ENCODE assay signal across 8 cellular contexts in the genomic region with DNA sequence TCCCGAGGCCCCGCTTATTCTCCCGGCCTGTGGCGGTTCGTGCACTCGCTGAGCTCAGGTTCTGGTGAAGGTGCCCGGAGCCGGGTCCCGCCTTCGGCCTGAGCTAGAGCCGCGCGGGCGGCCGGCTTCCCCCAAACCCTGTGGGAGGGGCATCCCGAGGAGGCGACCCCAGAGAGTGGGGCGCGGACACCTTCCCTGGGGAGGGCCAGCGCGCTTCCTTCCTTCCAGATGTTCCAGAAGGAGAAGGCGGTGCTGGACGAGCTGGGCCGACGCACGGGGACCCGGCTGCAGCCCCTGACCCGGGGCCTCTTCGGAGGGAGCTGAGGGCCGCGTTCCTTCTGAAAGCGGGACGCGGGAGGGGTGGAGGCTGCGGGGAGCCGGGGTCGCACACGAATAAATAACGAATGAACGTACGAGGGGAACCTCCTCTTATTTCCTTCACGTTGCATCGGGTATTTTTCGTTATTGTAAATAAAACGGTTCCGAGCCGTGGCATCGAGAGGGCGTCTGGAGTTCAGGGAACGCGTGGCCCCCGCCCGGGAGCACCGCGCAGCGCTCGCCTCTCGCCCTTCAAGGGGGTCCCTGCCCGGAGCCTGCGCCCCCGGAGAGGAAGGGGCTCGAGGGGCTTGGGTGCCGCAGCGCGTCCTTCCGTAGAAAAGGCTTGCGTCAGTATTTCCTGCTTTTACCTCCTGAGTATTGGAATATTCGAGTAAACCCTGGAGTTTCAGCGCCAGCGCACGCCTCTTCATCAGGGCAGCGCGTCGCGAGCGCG. TPM values are rescaled to one million over a fixed set of nuclear protein-coding genes. Genes with fewer than 3 reads are reported as not detected.
DNase-seq lines count a peak whose midpoint lies in the region; ATAC-seq and TF ChIP-seq lines count a peak whose summit lies in the region.

No MANE protein-coding gene starts in this region.

- ATAC-seq in stimulated activated memory B cell treated with anti-CD40 and anti-IgM and Interleukin-4, amounts not matched to agents 10 μg/mL and 1 μg/mL and 100 μg/mL, for 72 hours, result peak; percentile 57
- no peak for ATAC-seq in HG03469 (IDR thresholded peaks at IDR 0.05; ENCODE audit: unreplicated experiment)

- TF ChIP-seq CTCF in ascending aorta (IDR thresholded peaks at IDR 0.05), result no peak

- peaks cover 5% of the 10 kb centered on the region; the same call in 1 of the 2 replicates for H3K4me1 ChIP-seq in HUES48 (ENCODE audit: control insufficient read depth, insufficient read depth, low read length)
- peaks cover 0 to 4% of the 10 kb centered on the region in 2 donors for H3K4me1 ChIP-seq in ascending aorta

- H3K4me3 Mint-ChIP-seq in immature natural killer cell, result peak overlapping the region; percentile 52 to 83 (median 80)
- peak overlapping the region; percentile 70 for H3K4me3 Mint-ChIP-seq in stimulated activated memory B cell treated with anti-CD40 and anti-IgM and Interleukin-4, amounts not matched to agents 10 μg/mL and 1 μg/mL and 100 μg/mL, for 72 hours

- H3K9ac ChIP-seq in HUES48 (ENCODE audit: low read depth, low read length), result peak overlapping the region; percentile 13; the same call in 1 of the 2 replicates

- DNase-seq in ascending aorta (ENCODE audit: low spot score in 2 of 2), result no peak
- peak in 1 of 3 donors; percentile 6 for DNase-seq in immature natural killer cell
- no peak for DNase-seq in stimulated activated CD4-positive, alpha-beta T cell treated with anti-CD3 and anti-CD28 coated beads, Interleukin-2, amount 100 ng/mL, for 48 hours
- DNase-seq in HuH-7.5 (ENCODE audit: low spot score), result no peak
- DNase-seq in cortex of kidney (lab: John Stamatoyannopoulos, UW), result no peak

- no peaks in the 10 kb centered on the region for H3K9me3 Mint-ChIP-seq in immature natural killer cell
- H3K9me3 Mint-ChIP-seq in stimulated activated memory B cell treated with anti-CD40 and anti-IgM and Interleukin-4, amounts not matched to agents 10 μg/mL and 1 μg/mL and 100 μg/mL, for 72 hours, result no peaks in the 10 kb centered on the region

- H3K4me1 Mint-ChIP-seq in immature natural killer cell, result peaks cover 8 to 15% of the 10 kb centered on the region in 2 donors
- peaks cover 24% of the 10 kb centered on the region for H3K4me1 Mint-ChIP-seq in stimulated activated memory B cell treated with anti-CD40 and anti-IgM and Interleukin-4, amounts not matched to agents 10 μg/mL and 1 μg/mL and 100 μg/mL, for 72 hours

- H3K36me3 ChIP-seq in HUES48 (ENCODE audit: control insufficient read depth, insufficient read depth, low read length) (peaks cover 23% of the 10 kb centered on the region), ascending aorta (peaks cover 0 to 8% of the 10 kb centered on the region in 2 donors)

- H3K27ac ChIP-seq in HUES48 (ENCODE audit: low read depth, low read length), result no peak overlapping the region
- no peak overlapping the region for H3K27ac ChIP-seq in ascending aorta

- H3K27me3 ChIP-seq in HUES48 (ENCODE audit: control insufficient read depth, insufficient read depth, low read length), result peaks cover 6% of the 10 kb centered on the region; the same call in 1 of the 2 replicates
- no peaks in the 10 kb centered on the region for H3K27me3 ChIP-seq in ascending aorta

- H3K27ac Mint-ChIP-seq in immature natural killer cell, result peak overlapping the region in 2 of 6 donors; percentile 45 to 88
- H3K27ac Mint-ChIP-seq in stimulated activated memory B cell treated with anti-CD40 and anti-IgM and Interleukin-4, amounts not matched to agents 10 μg/mL and 1 μg/mL and 100 μg/mL, for 72 hours, result peak overlapping the region; percentile 75

- intact Hi-C loops in ascending aorta (cut with DNase I), result no loop called here

- H3K9me3 ChIP-seq in HUES48 (ENCODE audit: control insufficient read depth, insufficient read depth, low read length), result no peaks in the 10 kb centered on the region
- H3K9me3 ChIP-seq in ascending aorta, result no peaks in the 10 kb centered on the region

- peaks cover 0 to 4% (median 0%) of the 10 kb centered on the region in 3 donors for H3K36me3 Mint-ChIP-seq in immature natural killer cell
- H3K36me3 Mint-ChIP-seq in stimulated activated memory B cell treated with anti-CD40 and anti-IgM and Interleukin-4, amounts not matched to agents 10 μg/mL and 1 μg/mL and 100 μg/mL, for 72 hours, result no peaks in the 10 kb centered on the region

- peak overlapping the region; percentile 59 for H3K4me3 ChIP-seq in HUES48 (ENCODE audit: low read depth, low read length)
- H3K4me3 ChIP-seq in ascending aorta, result peak overlapping the region; percentile 41 to 61

- peaks cover 0 to 7% (median 3%) of the 10 kb centered on the region in 3 donors for H3K27me3 Mint-ChIP-seq in immature natural killer cell (ENCODE audit: low read depth in 3 of 3)
- H3K27me3 Mint-ChIP-seq in stimulated activated memory B cell treated with anti-CD40 and anti-IgM and Interleukin-4, amounts not matched to agents 10 μg/mL and 1 μg/mL and 100 μg/mL, for 72 hours, result no peaks in the 10 kb centered on the region

RNA-seq across cellular contexts. Expression of gene YBEY, which starts 11.4 kb away (rescaled TPM):
- 0.53 TPM for total RNA-seq in ascending aorta
- 10 to 100 TPM; 14.2 to 23.5 (median 22.1) TPM for polyA plus RNA-seq in immature natural killer cell

RNA-seq across cellular contexts. Expression of gene MCM3AP, which starts 12.1 kb away (rescaled TPM):
- 121 TPM for total RNA-seq in ascending aorta
- 10 to 100 TPM; 25.9 to 55.3 (median 28.5) TPM for polyA plus RNA-seq in immature natural killer cell

RNA-seq across cellular contexts. Expression of gene C21orf58, which starts 26.2 kb away (rescaled TPM):
- 3.2 TPM for total RNA-seq in ascending aorta
- 1 to 10 TPM in 1 of 3 donors, under 1 TPM in 2; 0.53 to 1.2 (median 0.91) TPM for polyA plus RNA-seq in immature natural killer cell

RNA-seq across cellular contexts. Expression of gene PCNT, which starts 26.5 kb away (rescaled TPM):
- 39.9 TPM for total RNA-seq in ascending aorta
- polyA plus RNA-seq in immature natural killer cell, result 10 to 100 TPM in 1 of 3 donors, 1 to 10 TPM in 2; 2.9 to 47.0 (median 6.5) TPM
